ENCODE assay signal across 1 cellular context in the genomic region with DNA sequence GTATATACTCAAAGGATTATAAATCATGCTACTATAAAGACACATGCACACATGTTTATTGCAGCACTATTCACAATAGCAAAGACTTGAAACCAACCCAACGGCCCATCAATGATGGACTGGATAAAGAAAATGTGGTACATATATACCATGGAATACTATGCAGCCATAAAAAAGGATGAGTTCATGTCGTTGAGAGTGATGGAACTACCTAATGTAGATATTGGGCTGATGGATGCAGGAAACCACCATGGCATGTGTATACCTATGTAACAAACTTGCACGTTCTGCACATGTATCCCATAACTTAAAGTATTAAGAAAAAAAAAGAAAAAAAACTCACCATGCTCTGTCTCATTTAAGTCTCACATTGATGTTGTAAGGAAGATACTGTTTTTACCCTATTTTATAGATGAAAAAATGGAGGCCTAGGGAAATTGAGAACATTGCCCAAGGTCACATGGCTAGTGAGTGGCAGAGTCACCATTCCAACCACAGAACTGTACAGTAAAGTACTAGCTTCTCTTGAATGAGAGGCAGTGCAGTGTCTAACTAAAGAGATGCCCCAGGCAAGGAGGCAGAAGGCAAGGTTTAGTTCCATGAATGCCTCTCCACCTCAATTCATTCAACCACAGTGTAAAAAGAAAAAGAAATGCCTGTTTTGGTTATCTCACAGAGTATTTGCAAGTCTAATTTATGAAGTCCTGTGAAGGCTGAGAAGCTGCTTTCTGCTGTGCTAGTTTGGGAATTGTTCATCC.
TF ChIP-seq lines count a peak whose summit lies in the region.

No MANE protein-coding gene starts in this region.

TF ChIP-seq in SK-N-SH, 30 proteins besides CTCF, POLR2A, EP300 and RAD21 (continued from another document):
- no peak for TF ChIP-seq REST (IDR thresholded peaks at IDR 0.05; ENCODE audit: low read depth, low read length)
- no peak for TF ChIP-seq POLR2AphosphoS5 (IDR thresholded peaks at IDR 0.05; ENCODE audit: low read depth, low read length)
- TF ChIP-seq FOXM1 (IDR thresholded peaks at IDR 0.05; ENCODE audit: low read depth) = no peak
- no peak for TF ChIP-seq TEAD4 (IDR thresholded peaks at IDR 0.05; ENCODE audit: borderline replicate concordance, insufficient read depth)
- TF ChIP-seq JUND (IDR thresholded peaks at IDR 0.05) = no peak
- no peak for TF ChIP-seq RFX5 (IDR thresholded peaks at IDR 0.05; ENCODE audit: low read length)
- TF ChIP-seq, protein P1, sequence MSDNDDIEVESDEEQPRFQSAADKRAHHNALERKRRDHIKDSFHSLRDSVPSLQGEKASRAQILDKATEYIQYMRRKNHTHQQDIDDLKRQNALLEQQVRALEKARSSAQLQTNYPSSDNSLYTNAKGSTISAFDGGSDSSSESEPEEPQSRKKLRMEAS (IDR thresholded peaks at IDR 0.05; ENCODE audit: low read depth) = no peak
- TF ChIP-seq ELF1 (IDR thresholded peaks at IDR 0.05) = no peak
- TF ChIP-seq TCF12 (IDR thresholded peaks at IDR 0.05) = no peak
- no peak for TF ChIP-seq GABPA (IDR thresholded peaks at IDR 0.05; ENCODE audit: low read depth)
- no peak for TF ChIP-seq PBX3 (IDR thresholded peaks at IDR 0.05)
- TF ChIP-seq FOSL2 (IDR thresholded peaks at IDR 0.05; ENCODE audit: borderline replicate concordance, low read depth) = no peak
- TF ChIP-seq, protein P2, sequence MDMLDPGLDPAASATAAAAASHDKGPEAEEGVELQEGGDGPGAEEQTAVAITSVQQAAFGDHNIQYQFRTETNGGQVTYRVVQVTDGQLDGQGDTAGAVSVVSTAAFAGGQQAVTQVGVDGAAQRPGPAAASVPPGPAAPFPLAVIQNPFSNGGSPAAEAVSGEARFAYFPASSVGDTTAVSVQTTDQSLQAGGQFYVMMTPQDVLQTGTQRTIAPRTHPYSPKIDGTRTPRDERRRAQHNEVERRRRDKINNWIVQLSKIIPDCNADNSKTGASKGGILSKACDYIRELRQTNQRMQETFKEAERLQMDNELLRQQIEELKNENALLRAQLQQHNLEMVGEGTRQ (IDR thresholded peaks at IDR 0.05; ENCODE audit: borderline replicate concordance, low read depth, low read length) = no peak
- no peak for TF ChIP-seq SIN3A (IDR thresholded peaks at IDR 0.05; ENCODE audit: borderline replicate concordance, low read depth, low read length)
